ENCODE assay signal across 19 cellular contexts in genomic region chr6:75351570-75351969, GRCh38.
DNase-seq lines count a peak whose midpoint lies in the region; FAIRE-seq and TF ChIP-seq lines count a peak whose summit lies in the region.
"Had no signal": no experiment of that assay in that cellular context is flagged by ENCODE, and none has a peak within 500 bp of the region (broad histone marks: within the 10 kb centered on the region; RNA-seq: fewer than 3 reads in every experiment).

No MANE protein-coding gene starts in this region.

- in situ Hi-C loops in HAP-1 (cut with MboI; ENCODE audit: low sequenced_read_pairs): no loop called here

- FAIRE-seq in GM12891 (lab: Jason Lieb, UNC): peak; percentile 41

- H3K36me3 Mint-ChIP-seq in mesothelial cell of epicardium: no peaks in the 10 kb centered on the region
- H3K36me3 Mint-ChIP-seq: CD8-positive, alpha-beta memory T cell had no signal

- no peaks in the 10 kb centered on the region for H3K27me3 Mint-ChIP-seq in mesothelial cell of epicardium (ENCODE audit: low read depth)

- H3K27ac Mint-ChIP-seq in mesothelial cell of epicardium: peak overlapping the region; percentile 73
- H3K27ac Mint-ChIP-seq: CD8-positive, alpha-beta memory T cell had no signal

- H3K4me3 Mint-ChIP-seq in mesothelial cell of epicardium: no peak overlapping the region
- H3K4me3 Mint-ChIP-seq: CD8-positive, alpha-beta memory T cell; H9 had no signal

- TF ChIP-seq POLR2A in GM12891 (IDR thresholded peaks at IDR 0.05; ENCODE audit: low read depth, low read length): no peak

- H3K4me1 ChIP-seq in HAP-1: peaks cover 12% of the 10 kb centered on the region
- H3K4me1 ChIP-seq: SJCRH30 had no signal

- H3K9me3 Mint-ChIP-seq in mesothelial cell of epicardium: no peaks in the 10 kb centered on the region
- H3K9me3 Mint-ChIP-seq: CD8-positive, alpha-beta memory T cell; H9 had no signal

- H3K27me3 ChIP-seq in HAP-1 (ENCODE audit: low read depth): no peaks in the 10 kb centered on the region
- H3K27me3 ChIP-seq: SJCRH30 had no signal

- DNase-seq in DMS153 treated with DMSO at 0.1 percent for 48 hours (lab: John Stamatoyannopoulos, UW; ENCODE audit: unreplicated experiment) (peak; percentile 36), GM12891 (ENCODE audit: insufficient read length, low spot score) (no peak), NCI-H69 (lab: John Stamatoyannopoulos, UW) (peak; percentile 95), mesothelial cell of epicardium (ENCODE audit: low spot score in 2 of 2, unreplicated experiment in 2 of 2) (no peak), HAP-1 (ENCODE audit: low spot score in 2 of 2) (no peak), superior temporal gyrus (ENCODE audit: extremely low spot score) (no peak)
- no peak for DNase-seq in stimulated activated CD4-positive, alpha-beta T cell treated with anti-CD3 and anti-CD28 coated beads, Interleukin-2, amount 100 ng/mL, for 24 hours
- DNase-seq: ACHN; C1 segment of cervical spinal cord; CD8-positive, alpha-beta memory T cell; DND-41; H9; NCI-H1092 treated with DMSO at 0.1 percent for 48 hours; NCI-H187; NCI-H2171; NCI-H446 treated with DMSO at 0.1 percent for 48 hours; NCI-H774; RPMI8226; SJCRH30 had no signal

- no peak for TF ChIP-seq CTCF in mesothelial cell of epicardium (IDR thresholded peaks at IDR 0.05; ENCODE audit: unreplicated experiment)

- no peaks in the 10 kb centered on the region for H3K36me3 ChIP-seq in HAP-1 (replicated peaks)
- H3K36me3 ChIP-seq: SJCRH30 had no signal

- H3K4me1 Mint-ChIP-seq in mesothelial cell of epicardium: peaks cover 57% of the 10 kb centered on the region

- H3K4me3 ChIP-seq in HAP-1: no peak overlapping the region
- H3K4me3 ChIP-seq: SJCRH30 had no signal

- H3K9me3 ChIP-seq in HAP-1: no peaks in the 10 kb centered on the region
- H3K9me3 ChIP-seq: SJCRH30 had no signal

TF ChIP-seq in GM12891, 5 proteins besides CTCF, POLR2A, EP300 and RAD21:
- TF ChIP-seq TAF1 (IDR thresholded peaks at IDR 0.05; ENCODE audit: low read depth, low read length) (no peak), POLR2AphosphoS5 (IDR thresholded peaks at IDR 0.05; ENCODE audit: low read depth, low read length) (no peak), PAX5 (IDR thresholded peaks at IDR 0.05; ENCODE audit: insufficient read depth, low read length, severe bottlenecking) (no peak), SPI1 (IDR thresholded peaks at IDR 0.05; ENCODE audit: low read depth, low read length) (no peak), POU2F2 (IDR thresholded peaks at IDR 0.05; ENCODE audit: low read depth, low read length) (no peak)

Comparison
In these comparisons a context has a peak if more than half of its experiments do, and no peak if none do; other contexts are left out.
1. DNase-seq: peak in DMS153 treated with DMSO at 0.1 percent for 48 hours (single experiment) and NCI-H69 (single experiment); none in GM12891 (single experiment), mesothelial cell of epicardium (0 of 2), HAP-1 (0 of 2), stimulated activated CD4-positive, alpha-beta T cell treated with anti-CD3 and anti-CD28 coated beads, Interleukin-2, amount 100 ng/mL, for 24 hours (0 of 2) and superior temporal gyrus (single experiment).